In genomic region chr19:35592226-35592625, GRCh38 we compare ENCODE assay signal across 8 cellular contexts. TPM values are rescaled to one million over a fixed set of nuclear protein-coding genes. Genes with fewer than 3 reads are reported as not detected.
DNase-seq lines count a peak whose midpoint lies in the region; ATAC-seq and TF ChIP-seq lines count a peak whose summit lies in the region.

No MANE protein-coding gene starts in this region.

- no peak overlapping the region for H3K18ac ChIP-seq in mesenchymal stem cell (ENCODE audit: low read depth in 1 of 2, low read length in 2 of 2)

- no peak overlapping the region for H3K4me2 ChIP-seq in mesenchymal stem cell (ENCODE audit: low read length, poor library complexity, severe bottlenecking)

- H3K23ac ChIP-seq in mesenchymal stem cell (ENCODE audit: low read length in 2 of 2): no peak overlapping the region

- H3K27me3 ChIP-seq in left ventricle myocardium inferior (ENCODE audit: low read depth) (peaks cover 47% of the 10 kb centered on the region), mesenchymal stem cell (ENCODE audit: control insufficient read depth in 1 of 2, insufficient read depth in 1 of 2, low read length in 2 of 2) (peaks cover 0 to 33% of the 10 kb centered on the region in 2 experiments)

- H3K4me3 ChIP-seq in left ventricle myocardium inferior (no peak overlapping the region), mesenchymal stem cell (ENCODE audit: insufficient read depth in 1 of 2, low read depth in 1 of 2, low read length in 2 of 2) (no peak overlapping the region)

- H3K79me1 ChIP-seq in mesenchymal stem cell (replicated peaks; ENCODE audit: low read length, poor library complexity, severe bottlenecking): no peaks in the 10 kb centered on the region

- ATAC-seq in Right ventricle myocardium superior (ENCODE audit: poor library complexity) (no peak), GM18873 (IDR thresholded peaks at IDR 0.05; ENCODE audit: low FRiP score, unreplicated experiment) (no peak)

- H3K27ac ChIP-seq in left ventricle myocardium inferior (replicated peaks) (no peak overlapping the region), mesenchymal stem cell (ENCODE audit: low read length, poor library complexity, severe bottlenecking) (no peak overlapping the region)

- peak; percentile 53 for TF ChIP-seq CTCF in left ventricle myocardium inferior (IDR thresholded peaks at IDR 0.05; ENCODE audit: borderline replicate concordance)

- intact Hi-C loops in left ventricle myocardium inferior (cut with micrococcal nuclease) (no loop called here), Right ventricle myocardium superior (cut with DNase I) (no loop called here)

- H2BK15ac ChIP-seq in mesenchymal stem cell (ENCODE audit: low read depth, poor library complexity, severe bottlenecking): no peak overlapping the region

- H3K9me3 ChIP-seq in left ventricle myocardium inferior (replicated peaks): no peaks in the 10 kb centered on the region
- H3K9me3 ChIP-seq in mesenchymal stem cell (ENCODE audit: control insufficient read depth, low read length): no peaks in the 10 kb centered on the region

- H2AK5ac ChIP-seq in mesenchymal stem cell (ENCODE audit: low read length, severe bottlenecking): no peak overlapping the region

- no peaks in the 10 kb centered on the region for H3K4me1 ChIP-seq in left ventricle myocardium inferior
- H3K4me1 ChIP-seq in mesenchymal stem cell (ENCODE audit: control insufficient read depth, insufficient read depth, low read depth, low read length): no peaks in the 10 kb centered on the region

- no peak overlapping the region for H3K14ac ChIP-seq in mesenchymal stem cell (ENCODE audit: low read length in 2 of 2)

- no peak overlapping the region for H3K4ac ChIP-seq in mesenchymal stem cell (ENCODE audit: low read depth in 1 of 2, low read length in 2 of 2)

- H2AFZ ChIP-seq in mesenchymal stem cell (ENCODE audit: low read depth, low read length): no peak overlapping the region

- H2BK5ac ChIP-seq in mesenchymal stem cell (ENCODE audit: low read depth, low read length, poor library complexity, severe bottlenecking): no peak overlapping the region

- H2BK12ac ChIP-seq in mesenchymal stem cell (ENCODE audit: low read length in 2 of 2): no peak overlapping the region

- no peak overlapping the region for H3K9ac ChIP-seq in mesenchymal stem cell (ENCODE audit: low read length)

- no peak overlapping the region for H4K91ac ChIP-seq in mesenchymal stem cell (ENCODE audit: low read length)

- 30% methylated on average over 8 of the region's 8 CpGs for WGBS in mesenchymal stem cell

- no peak for DNase-seq in left ventricle myocardium inferior
- DNase-seq in Right ventricle myocardium superior: no peak
- DNase-seq in NCI-H146 treated with DMSO at 0.1 percent for 48 hours (lab: John Stamatoyannopoulos, UW; ENCODE audit: unreplicated experiment): peak; percentile 32
- peak; percentile 15 to 54 for DNase-seq in T47D (ENCODE audit: low read depth in 1 of 2, low spot score in 1 of 2)
- DNase-seq in mesenchymal stem cell: peak; percentile 24
- no peak for DNase-seq in ecto neural progenitor cell (ENCODE audit: low spot score)
- DNase-seq in GF-D8 (lab: John Stamatoyannopoulos, UW): no peak

- no peak overlapping the region for H4K8ac ChIP-seq in mesenchymal stem cell (ENCODE audit: low read length)

- H3K36me3 ChIP-seq in left ventricle myocardium inferior (no peaks in the 10 kb centered on the region), mesenchymal stem cell (ENCODE audit: control insufficient read depth in 1 of 2, insufficient read depth in 2 of 2, low read depth in 1 of 2, low read length in 2 of 2) (no peaks in the 10 kb centered on the region)

- in situ Hi-C loops in T47D (cut with HindIII; ENCODE audit: low pct_unique_long_range_greater_than_20kb, low sequenced_read_pairs): no loop called here

- no peak overlapping the region for H2BK120ac ChIP-seq in mesenchymal stem cell (ENCODE audit: low read depth, low read length)

RNA-seq across cellular contexts. Expression of gene PMIS2, which starts 6.3 kb away (rescaled TPM):
- total RNA-seq in left ventricle myocardium inferior: not detected
- not detected for total RNA-seq in Right ventricle myocardium superior
- not detected for polyA plus RNA-seq in mesenchymal stem cell (2013, experiment 1 of 2)
- polyA plus RNA-seq in mesenchymal stem cell (2013, experiment 2 of 2): not detected

RNA-seq across cellular contexts. Expression of gene HAUS5, which starts 20.3 kb away (rescaled TPM):
- total RNA-seq in left ventricle myocardium inferior: 3.7 TPM
- total RNA-seq in Right ventricle myocardium superior: 3.3 TPM
- polyA plus RNA-seq in mesenchymal stem cell (2013, experiment 1 of 2): 2.4 TPM
- polyA plus RNA-seq in mesenchymal stem cell (2013, experiment 2 of 2): 2.5 TPM

RNA-seq across cellular contexts. Expression of gene ATP4A, which starts 28.8 kb away (rescaled TPM):
- total RNA-seq in left ventricle myocardium inferior (not detected), Right ventricle myocardium superior (not detected)
- not detected for polyA plus RNA-seq in mesenchymal stem cell (2013, experiment 1 of 2)
- polyA plus RNA-seq in mesenchymal stem cell (2013, experiment 2 of 2): not detected

RNA-seq across cellular contexts. Expression of gene RBM42, which starts 36.6 kb away (rescaled TPM):
- total RNA-seq in left ventricle myocardium inferior: 52.7 TPM
- 48.9 TPM for total RNA-seq in Right ventricle myocardium superior
- 45.9 TPM for polyA plus RNA-seq in mesenchymal stem cell (2013, experiment 1 of 2)
- 46.1 TPM for polyA plus RNA-seq in mesenchymal stem cell (2013, experiment 2 of 2)

RNA-seq across cellular contexts. Expression of gene TMEM147, which starts 46.8 kb away (rescaled TPM):
- total RNA-seq in left ventricle myocardium inferior: 84.3 TPM
- total RNA-seq in Right ventricle myocardium superior: 75.7 TPM
- 108 TPM for polyA plus RNA-seq in mesenchymal stem cell (2013, experiment 1 of 2)
- 109 TPM for polyA plus RNA-seq in mesenchymal stem cell (2013, experiment 2 of 2)

Comparison
In these comparisons a context has a peak if more than half of its experiments do, and no peak if none do; other contexts are left out.
1. DNase-seq: peak in NCI-H146 treated with DMSO at 0.1 percent for 48 hours (single experiment), T47D (2 of 2) and mesenchymal stem cell (single experiment); none in left ventricle myocardium inferior (single experiment), Right ventricle myocardium superior (single experiment), ecto neural progenitor cell (single experiment) and GF-D8 (single experiment).